ENCODE assay signal across 9 cellular contexts in the genomic region with DNA sequence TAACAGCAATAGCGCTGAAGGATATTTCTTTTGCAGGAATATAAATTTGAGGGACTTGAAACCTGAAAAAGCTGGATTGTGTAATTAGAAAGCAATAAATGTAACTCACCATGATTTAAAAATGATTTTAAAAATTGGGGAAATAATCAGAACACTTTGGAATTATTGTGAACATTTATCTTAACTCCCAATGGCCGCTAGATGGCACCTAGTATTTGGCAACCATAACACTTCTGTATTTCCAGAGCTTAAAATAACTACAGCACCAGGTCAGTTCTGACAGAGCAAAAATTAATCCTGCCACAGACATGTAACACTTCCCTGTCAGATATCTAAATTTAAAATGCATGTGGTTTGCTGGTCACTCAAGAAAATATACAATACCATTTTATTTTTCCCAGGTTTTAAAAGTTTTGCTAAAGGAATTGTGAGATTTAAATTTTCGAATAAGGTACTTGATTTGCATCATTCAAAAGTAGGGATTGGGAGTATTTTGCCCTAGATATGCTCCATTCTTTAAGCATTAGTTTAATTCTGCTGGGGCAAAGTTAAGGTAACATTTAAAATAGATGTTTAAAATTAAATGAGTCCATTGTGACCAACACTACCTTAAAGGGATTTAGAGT.
DNase-seq lines count a peak whose midpoint lies in the region; ATAC-seq, FAIRE-seq and TF ChIP-seq lines count a peak whose summit lies in the region.
"Had no signal": no experiment of that assay in that cellular context is flagged by ENCODE, and none has a peak within 500 bp of the region (broad histone marks: within the 10 kb centered on the region; RNA-seq: fewer than 3 reads in every experiment).

No MANE protein-coding gene starts in this region.

- ATAC-seq in GM18502 (IDR thresholded peaks at IDR 0.05; ENCODE audit: poor library complexity, unreplicated experiment) (peak; percentile 98), HG02763 (IDR thresholded peaks at IDR 0.05; ENCODE audit: unreplicated experiment) (peak; percentile 84), thoracic aorta (ENCODE audit: insufficient number of reproducible peaks, low FRiP score, low read depth) (no peak)

- H3K9me3 ChIP-seq in cardiac muscle cell (ENCODE audit: low read depth) (no peaks in the 10 kb centered on the region), thoracic aorta (no peaks in the 10 kb centered on the region)

- peak; percentile 40 for FAIRE-seq in TTC549 (lab: Jason Lieb, UNC)

- no peak overlapping the region for H3K4me3 ChIP-seq in cardiac muscle cell
- H3K4me3 ChIP-seq in thoracic aorta = no peak overlapping the region

- peaks cover 5% of the 10 kb centered on the region for H3K4me1 ChIP-seq in cardiac muscle cell (ENCODE audit: low read depth)
- H3K4me1 ChIP-seq in thoracic aorta (ENCODE audit: control insufficient read depth in 1 of 2, low read depth in 2 of 2) = no peaks in the 10 kb centered on the region

- TF ChIP-seq CTCF in cardiac muscle cell (IDR thresholded peaks at IDR 0.05; ENCODE audit: low read depth, low read length) = peak; percentile 72
- TF ChIP-seq CTCF in thoracic aorta (IDR thresholded peaks at IDR 0.05) = peak; percentile 53

- H3K36me3 ChIP-seq in cardiac muscle cell = no peaks in the 10 kb centered on the region
- no peaks in the 10 kb centered on the region for H3K36me3 ChIP-seq in thoracic aorta

- H3K27me3 ChIP-seq in cardiac muscle cell (no peaks in the 10 kb centered on the region), thoracic aorta (replicated peaks; ENCODE audit: insufficient read depth) (no peaks in the 10 kb centered on the region)

- H3K27ac ChIP-seq in cardiac muscle cell (no peak overlapping the region), thoracic aorta (no peak overlapping the region)
- H3K27ac ChIP-seq: epithelial cell of prostate had no signal

- DNase-seq in A172 (ENCODE audit: low spot score) = peak; percentile 59
- DNase-seq in NCI-H1417 (lab: John Stamatoyannopoulos, UW) = peak; percentile 47 to 84 (median 51)
- DNase-seq in cardiac muscle cell (ENCODE audit: low read depth in 1 of 2, low spot score in 1 of 2) = peak; percentile 61 to 75
- no peak for DNase-seq in thoracic aorta (ENCODE audit: low spot score)
- DNase-seq in mesenteric fat pad (ENCODE audit: low spot score) = no peak

Comparison
In these comparisons a context has a peak if more than half of its experiments do, and no peak if none do; other contexts are left out.
1. DNase-seq: peak in A172 (single experiment), NCI-H1417 (3 of 3) and cardiac muscle cell (2 of 2); none in thoracic aorta (single experiment) and mesenteric fat pad (single experiment).